Comparison of ENCODE assay signal across 20 cellular contexts in genomic region chr19:28454083-28454482, GRCh38.
"Had no signal": no experiment of that assay in that cellular context is flagged by ENCODE, and none has a peak within 500 bp of the region (broad histone marks: within the 10 kb centered on the region; RNA-seq: fewer than 3 reads in every experiment).

No MANE protein-coding gene starts in this region.

- H3K27ac ChIP-seq: right lobe of liver, spleen, transverse colon had no signal

- H3K9me3 Mint-ChIP-seq: activated naive CD8-positive, alpha-beta T cell treated with anti-CD3 and anti-CD28 coated beads for 36 hours; activated T-cell treated with anti-CD3 and anti-CD28 coated beads, Interleukin-2, amount 50 U/mL, for 4 hours; stimulated activated naive B cell treated with anti-CD40 and anti-IgM and Interleukin-4, amounts not matched to agents 10 μg/mL and 1 μg/mL and 100 μg/mL, for 72 hours had no signal

- H3K4me3 Mint-ChIP-seq: activated naive CD8-positive, alpha-beta T cell treated with anti-CD3 and anti-CD28 coated beads for 36 hours; activated T-cell treated with anti-CD3 and anti-CD28 coated beads, Interleukin-2, amount 50 U/mL, for 4 hours; naive thymus-derived CD8-positive, alpha-beta T cell; stimulated activated naive B cell treated with anti-CD40 and anti-IgM and Interleukin-4, amounts not matched to agents 10 μg/mL and 1 μg/mL and 100 μg/mL, for 72 hours had no signal

- H3K27ac Mint-ChIP-seq: activated naive CD8-positive, alpha-beta T cell treated with anti-CD3 and anti-CD28 coated beads for 36 hours; naive thymus-derived CD8-positive, alpha-beta T cell; stimulated activated naive B cell treated with anti-CD40 and anti-IgM and Interleukin-4, amounts not matched to agents 10 μg/mL and 1 μg/mL and 100 μg/mL, for 72 hours had no signal

- H3K36me3 Mint-ChIP-seq: activated naive CD8-positive, alpha-beta T cell treated with anti-CD3 and anti-CD28 coated beads for 36 hours; naive thymus-derived CD8-positive, alpha-beta T cell; stimulated activated naive B cell treated with anti-CD40 and anti-IgM and Interleukin-4, amounts not matched to agents 10 μg/mL and 1 μg/mL and 100 μg/mL, for 72 hours had no signal

- DNase-seq: activated CD4-positive, alpha-beta T cell treated with anti-CD3 and anti-CD28 coated beads for 1 hour; activated CD4-positive, alpha-beta T cell treated with anti-CD3 and anti-CD28 coated beads, Interleukin-2, amount 50 U/mL, for 48 hours; activated gamma-delta T cell; activated naive CD8-positive, alpha-beta T cell treated with anti-CD3 and anti-CD28 coated beads for 36 hours; activated T-cell treated with anti-CD3 and anti-CD28 coated beads, Interleukin-2, amount 50 U/mL, for 4 hours; central memory CD4-positive, alpha-beta T cell; effector memory CD4-positive, alpha-beta T cell; hippocampal formation; left cardiac atrium; mucosa of descending colon; naive thymus-derived CD8-positive, alpha-beta T cell; posterior cingulate gyrus; right lobe of liver; spleen; stimulated activated CD4-positive, alpha-beta T cell treated with anti-CD3 and anti-CD28 coated beads, Interleukin-1b, Interleukin-23, amount 100 ng/mL, for 48 hours; stimulated activated naive B cell treated with anti-CD40 and anti-IgM and Interleukin-4, amounts not matched to agents 10 μg/mL and 1 μg/mL and 100 μg/mL, for 72 hours; substantia nigra; SW 1271; transverse colon had no signal

- H3K4me3 ChIP-seq: lung, mucosa of descending colon, right lobe of liver, spleen, transverse colon had no signal

- H3K27me3 Mint-ChIP-seq: activated naive CD8-positive, alpha-beta T cell treated with anti-CD3 and anti-CD28 coated beads for 36 hours had no signal

- H3K4me1 ChIP-seq: right lobe of liver, spleen had no signal

- H3K27me3 ChIP-seq: right lobe of liver, spleen, transverse colon had no signal

- ATAC-seq: activated T-cell treated with anti-CD3 and anti-CD28 coated beads, Interleukin-2, amount 50 U/mL, for 4 hours; left cardiac atrium; mucosa of descending colon; naive thymus-derived CD8-positive, alpha-beta T cell; right lobe of liver; stimulated activated naive B cell treated with anti-CD40 and anti-IgM and Interleukin-4, amounts not matched to agents 10 μg/mL and 1 μg/mL and 100 μg/mL, for 72 hours had no signal

- H3K36me3 ChIP-seq: right lobe of liver, spleen, transverse colon had no signal

- H3K9me3 ChIP-seq: mucosa of descending colon, right lobe of liver, spleen, transverse colon had no signal

- H3K4me1 Mint-ChIP-seq: activated naive CD8-positive, alpha-beta T cell treated with anti-CD3 and anti-CD28 coated beads for 36 hours; naive thymus-derived CD8-positive, alpha-beta T cell had no signal
